Comparison of ENCODE assay signal across 8 cellular contexts in the genomic region with DNA sequence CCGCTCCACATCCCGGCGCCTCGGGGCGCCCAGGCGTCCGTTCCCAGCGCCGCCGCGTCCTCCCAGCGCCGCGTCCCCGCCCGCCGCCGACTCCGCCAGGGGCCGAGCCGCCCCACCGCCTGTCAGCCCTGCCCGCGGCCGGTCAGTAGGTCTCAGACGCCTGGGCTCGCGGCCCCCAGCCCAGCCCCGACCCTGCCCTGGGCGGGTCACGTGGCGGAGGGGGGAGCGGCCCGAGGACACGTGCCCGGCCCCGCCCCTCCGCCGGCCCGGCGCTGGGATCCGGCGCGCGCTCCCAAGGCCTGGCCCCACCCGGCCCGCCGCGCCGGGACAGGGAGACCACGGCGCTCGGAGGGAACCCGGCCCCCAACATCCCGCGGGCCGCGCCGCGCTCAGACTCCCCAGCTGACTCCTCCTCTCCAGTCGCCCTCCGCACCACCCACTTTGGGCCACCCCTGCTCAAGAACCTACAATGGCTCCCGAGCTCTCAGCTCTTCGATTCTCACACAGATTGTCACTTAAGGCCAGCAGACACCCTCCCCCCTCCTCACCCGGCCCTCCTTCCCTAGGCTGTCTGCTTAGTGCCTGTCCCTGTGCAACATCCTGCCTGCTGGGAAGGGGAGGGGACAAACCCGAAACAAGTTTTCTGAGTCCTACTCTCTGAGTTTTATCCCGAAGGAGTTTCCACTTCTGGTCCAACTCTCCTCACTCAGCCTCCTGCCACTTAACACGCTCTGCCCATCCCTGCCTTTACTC. TPM values are rescaled to one million over a fixed set of nuclear protein-coding genes. Genes with fewer than 3 reads are reported as not detected.
DNase-seq lines count a peak whose midpoint lies in the region; ATAC-seq and TF ChIP-seq lines count a peak whose summit lies in the region.

RAB3IL1 (minus strand) TSS at position 210 of the 753 bp plus-strand sequence; CDS start at position 11, 199 bp downstream.

- H3K4me1 ChIP-seq in iPS-15b (ENCODE audit: control insufficient read depth, insufficient read depth, low read length), result peaks cover 2% of the 10 kb centered on the region

- H3K27me3 Mint-ChIP-seq in brain, result peaks cover 57% of the 10 kb centered on the region

- peak within 1 kb of the TSS; percentile 86 to 92 (median 86) for H3K4me3 Mint-ChIP-seq in brain

- H3K27me3 ChIP-seq in iPS-15b (ENCODE audit: control insufficient read depth, insufficient read depth, low read length), result peaks cover 14% of the 10 kb centered on the region

- H3K9me3 Mint-ChIP-seq in brain, result peaks cover 0 to 3% (median 0%) of the 10 kb centered on the region in 5 experiments

- H3K36me3 Mint-ChIP-seq in brain, result no peaks in the 10 kb centered on the region

- DNase-seq in Daoy (ENCODE audit: low read depth), result peak; percentile 58
- DNase-seq in M059J (ENCODE audit: low read depth), result peak; percentile 26
- no peak for DNase-seq in retinal pigment epithelial cell (ENCODE audit: low read depth)
- DNase-seq in H4 (ENCODE audit: low spot score), result no peak
- no peak for DNase-seq in stimulated activated naive CD4-positive, alpha-beta T cell (lab: John Stamatoyannopoulos, UW)

- no peak within 1 kb of the TSS for H3K9ac ChIP-seq in iPS-15b (ENCODE audit: low read depth, low read length)

- H3K9me3 ChIP-seq in iPS-15b (ENCODE audit: control insufficient read depth, insufficient read depth, low read length), result no peaks in the 10 kb centered on the region

- H3K4me3 ChIP-seq in iPS-15b (ENCODE audit: low read depth, low read length), result peak within 1 kb of the TSS; percentile 60
- H3K4me3 ChIP-seq in retinal pigment epithelial cell (ENCODE audit: low read length), result peak within 1 kb of the TSS; percentile 45

- TF ChIP-seq CTCF in brain (conservative IDR thresholded peaks at IDR 0.05) (no peak), retinal pigment epithelial cell (conservative IDR thresholded peaks at IDR 0.05; ENCODE audit: low read depth, low read length) (no peak)

- peaks cover 34% of the 10 kb centered on the region for H3K4me1 Mint-ChIP-seq in brain

- no peak for ATAC-seq in GM21529 (IDR thresholded peaks at IDR 0.05; ENCODE audit: unreplicated experiment)

- peak within 1 kb of the TSS; percentile 60 to 94 (median 73) for H3K27ac Mint-ChIP-seq in brain

- H3K36me3 ChIP-seq in iPS-15b (ENCODE audit: control insufficient read depth, insufficient read depth, low read length), result no peaks in the 10 kb centered on the region

RNA-seq across cellular contexts. Expression of gene RAB3IL1, which starts in this region (rescaled TPM):
- 0.40 and 2.2 TPM in 2 replicates for total RNA-seq in Daoy (2014; rRNA removed; shearing (Covaris generic))
- total RNA-seq in M059J (2014; rRNA removed; shearing (Covaris generic)), result 0.12 and 1.4 TPM in 2 replicates
- polyA plus RNA-seq in brain (ENCODE audit: insufficient read depth, low read depth, low replicate concordance), result 5.9 TPM
- 2.3 and 7.4 TPM in 2 replicates for total RNA-seq in H4 (2014; rRNA removed; shearing (Covaris generic))

Comparison
In these comparisons a context has a peak if more than half of its experiments do, and no peak if none do; other contexts are left out.
1. DNase-seq: peak in Daoy (single experiment) and M059J (single experiment); none in retinal pigment epithelial cell (single experiment), H4 (single experiment) and stimulated activated naive CD4-positive, alpha-beta T cell (0 of 6).